In the genomic region with DNA sequence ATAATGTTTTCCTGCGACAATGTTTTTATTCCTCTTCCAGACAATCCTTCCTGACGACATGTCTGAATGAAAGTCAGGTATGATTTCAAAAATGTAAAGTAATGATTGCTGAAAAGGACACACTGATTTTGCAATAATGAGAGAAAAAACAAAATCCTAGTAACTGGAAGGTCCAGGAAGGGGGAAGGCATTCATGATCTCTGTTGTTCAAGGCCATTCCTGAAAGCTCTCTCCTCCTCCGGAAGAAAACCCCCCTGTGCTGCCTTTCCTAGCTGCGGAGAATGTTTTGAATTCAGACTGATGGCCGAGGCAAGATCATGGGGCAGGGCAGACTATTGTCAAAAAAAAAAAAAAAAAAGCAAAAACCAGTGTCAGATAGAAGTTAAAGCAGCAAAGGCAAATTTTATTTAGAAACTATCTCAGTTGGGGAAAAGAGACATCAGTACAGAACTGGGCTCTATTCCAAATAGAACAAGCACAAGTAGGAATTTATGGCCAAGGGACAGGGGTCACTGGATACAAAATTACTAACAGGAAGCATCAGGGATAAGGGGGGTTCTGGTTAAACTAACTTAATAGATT, we compare ENCODE assay signal across 1 cellular context.
TF ChIP-seq lines count a peak whose summit lies in the region.

No MANE protein-coding gene starts in this region.

TF ChIP-seq in liver, 16 proteins besides CTCF, POLR2A, EP300 and RAD21 (continued from another document):
- TF ChIP-seq, protein P1, sequence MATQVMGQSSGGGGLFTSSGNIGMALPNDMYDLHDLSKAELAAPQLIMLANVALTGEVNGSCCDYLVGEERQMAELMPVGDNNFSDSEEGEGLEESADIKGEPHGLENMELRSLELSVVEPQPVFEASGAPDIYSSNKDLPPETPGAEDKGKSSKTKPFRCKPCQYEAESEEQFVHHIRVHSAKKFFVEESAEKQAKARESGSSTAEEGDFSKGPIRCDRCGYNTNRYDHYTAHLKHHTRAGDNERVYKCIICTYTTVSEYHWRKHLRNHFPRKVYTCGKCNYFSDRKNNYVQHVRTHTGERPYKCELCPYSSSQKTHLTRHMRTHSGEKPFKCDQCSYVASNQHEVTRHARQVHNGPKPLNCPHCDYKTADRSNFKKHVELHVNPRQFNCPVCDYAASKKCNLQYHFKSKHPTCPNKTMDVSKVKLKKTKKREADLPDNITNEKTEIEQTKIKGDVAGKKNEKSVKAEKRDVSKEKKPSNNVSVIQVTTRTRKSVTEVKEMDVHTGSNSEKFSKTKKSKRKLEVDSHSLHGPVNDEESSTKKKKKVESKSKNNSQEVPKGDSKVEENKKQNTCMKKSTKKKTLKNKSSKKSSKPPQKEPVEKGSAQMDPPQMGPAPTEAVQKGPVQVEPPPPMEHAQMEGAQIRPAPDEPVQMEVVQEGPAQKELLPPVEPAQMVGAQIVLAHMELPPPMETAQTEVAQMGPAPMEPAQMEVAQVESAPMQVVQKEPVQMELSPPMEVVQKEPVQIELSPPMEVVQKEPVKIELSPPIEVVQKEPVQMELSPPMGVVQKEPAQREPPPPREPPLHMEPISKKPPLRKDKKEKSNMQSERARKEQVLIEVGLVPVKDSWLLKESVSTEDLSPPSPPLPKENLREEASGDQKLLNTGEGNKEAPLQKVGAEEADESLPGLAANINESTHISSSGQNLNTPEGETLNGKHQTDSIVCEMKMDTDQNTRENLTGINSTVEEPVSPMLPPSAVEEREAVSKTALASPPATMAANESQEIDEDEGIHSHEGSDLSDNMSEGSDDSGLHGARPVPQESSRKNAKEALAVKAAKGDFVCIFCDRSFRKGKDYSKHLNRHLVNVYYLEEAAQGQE (IDR thresholded peaks at IDR 0.05), result no peak
- TF ChIP-seq RXRA (IDR thresholded peaks at IDR 0.05) (peak; percentile 29 to 32), FOXA2 (IDR thresholded peaks at IDR 0.05) (no peak)
